10 cellular contexts compared by ENCODE assay signal in genomic region chr1:236063919-236064673, GRCh38. TPM values are rescaled to one million over a fixed set of nuclear protein-coding genes. Genes with fewer than 3 reads are reported as not detected.
DNase-seq lines count a peak whose midpoint lies in the region; ATAC-seq, FAIRE-seq and TF ChIP-seq lines count a peak whose summit lies in the region.
"Had no signal": no experiment of that assay in that cellular context is flagged by ENCODE, and none has a peak within 500 bp of the region (broad histone marks: within the 10 kb centered on the region; RNA-seq: fewer than 3 reads in every experiment).

No MANE protein-coding gene starts in this region.

- no peak for DNase-seq in AG09309 (ENCODE audit: low read depth)
- peak; percentile 52 to 54 for DNase-seq in SJCRH30
- peak; percentile 75 for DNase-seq in dermis blood vessel endothelial cell
- DNase-seq in HepG2 (ENCODE audit: low spot score), result peak; percentile 94
- DNase-seq in stomach, result peak; percentile 64
- no peak for DNase-seq in activated CD4-positive, CD25-positive, alpha-beta regulatory T cell treated with anti-CD3 and anti-CD28 coated beads, Interleukin-2, amount 50 U/mL, for 72 hours
- DNase-seq in NCI-H128 (lab: John Stamatoyannopoulos, UW; ENCODE audit: unreplicated experiment), result no peak

- TF ChIP-seq CTCF in AG09309 (IDR thresholded peaks at IDR 0.05; ENCODE audit: control insufficient read depth, insufficient read depth, low read depth, low read length, missing control alignments) (no peak), HepG2 (CRISPR knock-in tag; IDR thresholded peaks at IDR 0.05) (no peak), stomach (IDR thresholded peaks at IDR 0.05) (no peak)

- H3K27me3 ChIP-seq in SJCRH30 (no peaks in the 10 kb centered on the region), HepG2 (ENCODE audit: control insufficient read depth in 1 of 2, insufficient read depth in 2 of 2, low read length in 2 of 2) (no peaks in the 10 kb centered on the region), stomach (peaks cover 0 to 23% (median 17%) of the 10 kb centered on the region in 3 donors)

- H3K36me3 ChIP-seq in SJCRH30 (no peaks in the 10 kb centered on the region), HepG2 (replicated peaks in 1 of 2; ENCODE audit: control insufficient read depth in 1 of 2, insufficient read depth in 2 of 2, low read length in 2 of 2) (peaks cover 0 to 11% of the 10 kb centered on the region in 2 experiments; a peak in 3 of 5 replicates), stomach (no peaks in the 10 kb centered on the region)

- intact Hi-C loops in HepG2 (cut with micrococcal nuclease; ENCODE audit: unreplicated experiment), result loop anchor here (1.0 kb wide), 1 partner anchor 25 kb away; no protein-coding TSS in a partner anchor
- intact Hi-C loops in stomach (cut with DNase I; ENCODE audit: low total_unique reads), result no loop called here

- peak overlapping the region; percentile 92 for H3K9ac ChIP-seq in HepG2 (ENCODE audit: insufficient read depth, low read depth, low read length)

- peak overlapping the region; percentile 95 for H3K4me2 ChIP-seq in HepG2 (ENCODE audit: low read depth, low read length)

- H3K4me1 ChIP-seq in SJCRH30 (peaks cover 1% of the 10 kb centered on the region), HepG2 (ENCODE audit: insufficient read depth, low read length) (peaks cover 74% of the 10 kb centered on the region), stomach (peaks cover 6 to 52% (median 30%) of the 10 kb centered on the region in 4 donors)

- peak; percentile 12 for ATAC-seq in GM19395 (IDR thresholded peaks at IDR 0.05; ENCODE audit: unreplicated experiment)
- ATAC-seq in HepG2, result peak; percentile 85
- ATAC-seq: HCT116 had no signal

- POLR2A ChIA-PET in HepG2 (lab: Yijun Ruan, JAX), result interaction anchor here (0.7 to 2.5 kb wide), 7 partner anchors 9 to 90 kb away, joined by 3 to 11 read pairs (median 3); no protein-coding TSS in a partner anchor

- TF ChIP-seq EP300 in HepG2 (IDR thresholded peaks at IDR 0.05; ENCODE audit: low read depth in 2 of 2, low read length in 2 of 2) (peak in 1 of 2 experiments; percentile 65; a peak in 1 of 4 replicates), HepG2 (CRISPR knock-in tag; IDR thresholded peaks at IDR 0.05; ENCODE audit: borderline replicate concordance) (peak; percentile 64), stomach (IDR thresholded peaks at IDR 0.05) (no peak)

- H3K79me2 ChIP-seq in HepG2 (ENCODE audit: insufficient read depth, low read length), result peaks cover 37% of the 10 kb centered on the region

- 5% methylated on average over 7 of the region's 55 CpGs for WGBS in HepG2 (ENCODE audit: low lambda C conversion rate)
- 3 to 7% (median 5%) methylated on average over 8 to 55 of the region's 55 CpGs for WGBS in stomach, 5 donors

- no peaks in the 10 kb centered on the region for H4K20me1 ChIP-seq in HepG2 (ENCODE audit: insufficient read depth, low read length)

- H3K27ac ChIP-seq in SJCRH30, result peak overlapping the region; percentile 51
- H3K27ac ChIP-seq in HepG2 (ENCODE audit: extremely low read length, insufficient read depth, low read length), result peak overlapping the region; percentile 95
- H3K27ac ChIP-seq in stomach, result peak overlapping the region; percentile 85 to 99 (median 95)

- peak; percentile 91 to 95 for TF ChIP-seq POLR2A in HepG2 (IDR thresholded peaks at IDR 0.05; ENCODE audit: insufficient read depth in 1 of 2, low read depth in 2 of 2, low read length in 2 of 2)
- TF ChIP-seq POLR2A in stomach (IDR thresholded peaks at IDR 0.05), result no peak

- TF ChIP-seq RAD21 in HepG2 (CRISPR knock-in tag; IDR thresholded peaks at IDR 0.05), result no peak; the same call in 1 of the 2 replicates

- no peaks in the 10 kb centered on the region for H3K9me3 ChIP-seq in SJCRH30 (replicated peaks)
- no peaks in the 10 kb centered on the region for H3K9me3 ChIP-seq in HepG2 (ENCODE audit: low read length)
- H3K9me3 ChIP-seq in stomach, result no peaks in the 10 kb centered on the region

- no peak overlapping the region for H2AFZ ChIP-seq in HepG2 (ENCODE audit: low read length)

- in situ Hi-C loops in HepG2 (cut with HindIII; ENCODE audit: extremely low pct_ligation_motif_present, low pct_unique_long_range_greater_than_20kb), result no loop called here

- H3K4me3 ChIP-seq in AG09309 (ENCODE audit: control insufficient read depth, low read depth, low read length) (peak overlapping the region; percentile 56), SJCRH30 (peak overlapping the region; percentile 64), HepG2 (replicated peaks in 1 of 3; ENCODE audit: insufficient read depth in 1 of 3, low read depth in 2 of 3, low read length in 3 of 3) (peak overlapping the region; percentile 70 to 94 (median 81)), stomach (peak overlapping the region; percentile 65 to 97 (median 80))

- FAIRE-seq in HepG2 (lab: Jason Lieb, UNC), result peak; percentile 8
- FAIRE-seq: islet of Langerhans had no signal

- TSS peak; percentile 61 for BruUV-seq in HepG2 (replicated peaks; lab: Mats Ljungman, UMichigan)

- CTCF ChIA-PET in HepG2 (lab: Yijun Ruan, JAX; ENCODE audit: low intra/inter-chr PET ratio, low total read pairs), result no interaction called here

TF ChIP-seq in HepG2, 621 proteins besides CTCF, POLR2A, EP300 and RAD21 (continues in another document):
- peak; percentile 74 for TF ChIP-seq THRA (CRISPR knock-in tag; IDR thresholded peaks at IDR 0.05; ENCODE audit: borderline replicate concordance)
- no peak; the same call in 1 of the 2 replicates for TF ChIP-seq CAMTA2 (CRISPR knock-in tag; IDR thresholded peaks at IDR 0.05; ENCODE audit: borderline replicate concordance)
- TF ChIP-seq ZNF512 (CRISPR knock-in tag; IDR thresholded peaks at IDR 0.05), result no peak
- peak; percentile 73 for TF ChIP-seq RARA (CRISPR knock-in tag; IDR thresholded peaks at IDR 0.05)
- no peak for TF ChIP-seq KLF13 (CRISPR knock-in tag; IDR thresholded peaks at IDR 0.05)
- TF ChIP-seq ZGPAT (CRISPR knock-in tag; IDR thresholded peaks at IDR 0.05), result peak; percentile 88

RNA-seq across cellular contexts. Expression of gene NID1, which starts 0.8 kb away (rescaled TPM):
- total RNA-seq in SJCRH30 (2014; rRNA removed; shearing (Covaris generic)), result 27.4 and 29.6 TPM in 2 replicates
- total RNA-seq in dermis blood vessel endothelial cell, result 196 and 425 TPM in 2 replicates
- 29.3 and 50.2 TPM in 2 replicates for total RNA-seq in HepG2 (2016; rRNA removed; fragmentation: Illumina TruSeq; extraction: Trizol)
- total RNA-seq in HepG2 (2016; cell fraction: cytosol; rRNA removed; fragmentation: Illumina TruSeq; extraction: Trizol; ENCODE audit: low read depth), result 5.0 and 5.1 TPM in 2 replicates
- total RNA-seq in HepG2 (2016; cell fraction: insoluble cytoplasmic fraction; rRNA removed; fragmentation: Illumina TruSeq; extraction: Trizol), result 22.1 and 49.8 TPM in 2 replicates
- 10.8 and 12.4 TPM in 2 replicates for total RNA-seq in HepG2 (2016; cell fraction: membrane; rRNA removed; fragmentation: Illumina TruSeq; extraction: Trizol)
- total RNA-seq in HepG2 (2016; cell fraction: nucleus; rRNA removed; fragmentation: Illumina TruSeq; extraction: Trizol), result 68.9 and 87.3 TPM in 2 replicates
- polyA plus RNA-seq in HepG2 (2011; rRNA removed), result 56.1 and 77.2 TPM in 2 replicates
- 45.0 and 56.5 TPM in 2 replicates for polyA plus RNA-seq in HepG2 (2011; cell fraction: cytosol; rRNA removed)
- polyA plus RNA-seq in HepG2 (2011; cell fraction: nucleus; rRNA removed), result 102 and 105 TPM in 2 replicates
- polyA plus RNA-seq in HepG2 (2012), result 122 and 152 TPM in 2 replicates
- polyA plus RNA-seq in HepG2 (2016; cell fraction: cytosol; fragmentation: Illumina TruSeq; extraction: Trizol; ENCODE audit: low read depth), result 2.7 and 3.2 TPM in 2 replicates
- polyA plus RNA-seq in HepG2 (2016; cell fraction: insoluble cytoplasmic fraction; fragmentation: Illumina TruSeq; extraction: Trizol; ENCODE audit: low read depth), result 25.6 and 37.4 TPM in 2 replicates
- 7.7 and 9.8 TPM in 2 replicates for polyA plus RNA-seq in HepG2 (2016; cell fraction: membrane; fragmentation: Illumina TruSeq; extraction: Trizol; ENCODE audit: low read depth)
- 108 and 114 TPM in 2 replicates for polyA plus RNA-seq in HepG2 (2016; cell fraction: nucleus; fragmentation: Illumina TruSeq; extraction: Trizol; ENCODE audit: insufficient read depth, low read depth)
- polyA minus RNA-seq in HepG2 (2011; rRNA and poly(A)+ RNA removed; ENCODE audit: low replicate concordance), result 173 TPM in 1 of 2 replicates, not detected in the other
- polyA minus RNA-seq in HepG2 (2011; cell fraction: cytosol; rRNA and poly(A)+ RNA removed), result 109 and 121 TPM in 2 replicates
- polyA minus RNA-seq in HepG2 (2011; cell fraction: nucleus; rRNA and poly(A)+ RNA removed), result 60.0 and 68.8 TPM in 2 replicates
- total RNA-seq in stomach, result 100 to 1,000 TPM in 1 of 5 donors, 10 to 100 TPM in 4; 85.5 to 214 (median 95.1) TPM
- 10 to 100 TPM; 21.4 to 32.7 (median 21.6) TPM for polyA plus RNA-seq in stomach

Comparison
In these comparisons a context has a peak if more than half of its experiments do, and no peak if none do; other contexts are left out.
1. DNase-seq: peak in SJCRH30 (2 of 2), dermis blood vessel endothelial cell (single experiment), HepG2 (single experiment) and stomach (single experiment); none in AG09309 (single experiment), activated CD4-positive, CD25-positive, alpha-beta regulatory T cell treated with anti-CD3 and anti-CD28 coated beads, Interleukin-2, amount 50 U/mL, for 72 hours (single experiment) and NCI-H128 (single experiment).
2. POLR2A ChIP-seq: peak in HepG2 (2 of 2); none in stomach (0 of 4).
3. Peak in every context shown above with its lines, with median percentiles within 50 percentile points of each other: H3K4me3 ChIP-seq and H3K27ac ChIP-seq.